In genomic region chr16:88308441-88309173, GRCh38 we compare ENCODE assay signal across 22 cellular contexts.
"Had no signal": no experiment of that assay in that cellular context is flagged by ENCODE, and none has a peak within 500 bp of the region (broad histone marks: within the 10 kb centered on the region; RNA-seq: fewer than 3 reads in every experiment).

No MANE protein-coding gene starts in this region.

- H3K4me3 Mint-ChIP-seq: activated CD8-positive, alpha-beta T cell treated with anti-CD3 and anti-CD28 coated beads for 36 hours; activated naive CD8-positive, alpha-beta T cell; activated T-cell treated with anti-CD3 and anti-CD28 coated beads, Interleukin-2, amount 50 U/mL, for 72 hours; brain; effector memory CD8-positive, alpha-beta T cell; immature natural killer cell; naive thymus-derived CD4-positive, alpha-beta T cell; WTC11 had no signal

- H3K27ac Mint-ChIP-seq: activated CD8-positive, alpha-beta T cell treated with anti-CD3 and anti-CD28 coated beads for 36 hours; activated naive CD8-positive, alpha-beta T cell; activated T-cell treated with anti-CD3 and anti-CD28 coated beads, Interleukin-2, amount 50 U/mL, for 72 hours; effector memory CD8-positive, alpha-beta T cell; immature natural killer cell; naive thymus-derived CD4-positive, alpha-beta T cell; progenitor cell of endocrine pancreas; WTC11 had no signal

- H3K27me3 Mint-ChIP-seq: activated naive CD8-positive, alpha-beta T cell had no signal

- H3K4me1 Mint-ChIP-seq: immature natural killer cell; naive thymus-derived CD4-positive, alpha-beta T cell; WTC11 had no signal

- DNase-seq: activated CD4-positive, alpha-beta T cell treated with anti-CD3 and anti-CD28 coated beads for 4 hours; activated CD8-positive, alpha-beta T cell treated with anti-CD3 and anti-CD28 coated beads for 36 hours; activated gamma-delta T cell; activated T-cell treated with anti-CD3 and anti-CD28 coated beads, Interleukin-2, amount 50 U/mL, for 72 hours; amygdala; cerebellar nuclear complex; dermis blood vessel endothelial cell; effector memory CD8-positive, alpha-beta T cell; head of caudate nucleus; immature natural killer cell; midbrain; naive thymus-derived CD4-positive, alpha-beta T cell; stimulated activated CD4-positive, alpha-beta T cell treated with anti-CD3 and anti-CD28 coated beads, Interleukin-1b, Interleukin-23, amount 100 ng/mL, for 48 hours; stomach; T-helper 2 cell had no signal

- H3K27ac ChIP-seq: right lobe of liver, stomach, thoracic aorta had no signal

- H3K27me3 ChIP-seq: right lobe of liver had no signal

- H3K9me3 ChIP-seq: right lobe of liver, thoracic aorta had no signal

- H3K36me3 ChIP-seq: right lobe of liver, stomach, thoracic aorta had no signal

- H3K4me1 ChIP-seq: right lobe of liver had no signal

- H3K4me3 ChIP-seq: lung, right lobe of liver, stomach, thoracic aorta had no signal

- H3K36me3 Mint-ChIP-seq: activated naive CD8-positive, alpha-beta T cell; brain; immature natural killer cell had no signal

- H3K9me3 Mint-ChIP-seq: immature natural killer cell had no signal

- ATAC-seq: activated CD8-positive, alpha-beta T cell treated with anti-CD3 and anti-CD28 coated beads for 36 hours; activated T-cell treated with anti-CD3 and anti-CD28 coated beads, Interleukin-2, amount 50 U/mL, for 72 hours; effector memory CD8-positive, alpha-beta T cell; naive thymus-derived CD4-positive, alpha-beta T cell; right lobe of liver; WTC11 had no signal
